Comparison of ENCODE assay signal across 8 cellular contexts in the genomic region with DNA sequence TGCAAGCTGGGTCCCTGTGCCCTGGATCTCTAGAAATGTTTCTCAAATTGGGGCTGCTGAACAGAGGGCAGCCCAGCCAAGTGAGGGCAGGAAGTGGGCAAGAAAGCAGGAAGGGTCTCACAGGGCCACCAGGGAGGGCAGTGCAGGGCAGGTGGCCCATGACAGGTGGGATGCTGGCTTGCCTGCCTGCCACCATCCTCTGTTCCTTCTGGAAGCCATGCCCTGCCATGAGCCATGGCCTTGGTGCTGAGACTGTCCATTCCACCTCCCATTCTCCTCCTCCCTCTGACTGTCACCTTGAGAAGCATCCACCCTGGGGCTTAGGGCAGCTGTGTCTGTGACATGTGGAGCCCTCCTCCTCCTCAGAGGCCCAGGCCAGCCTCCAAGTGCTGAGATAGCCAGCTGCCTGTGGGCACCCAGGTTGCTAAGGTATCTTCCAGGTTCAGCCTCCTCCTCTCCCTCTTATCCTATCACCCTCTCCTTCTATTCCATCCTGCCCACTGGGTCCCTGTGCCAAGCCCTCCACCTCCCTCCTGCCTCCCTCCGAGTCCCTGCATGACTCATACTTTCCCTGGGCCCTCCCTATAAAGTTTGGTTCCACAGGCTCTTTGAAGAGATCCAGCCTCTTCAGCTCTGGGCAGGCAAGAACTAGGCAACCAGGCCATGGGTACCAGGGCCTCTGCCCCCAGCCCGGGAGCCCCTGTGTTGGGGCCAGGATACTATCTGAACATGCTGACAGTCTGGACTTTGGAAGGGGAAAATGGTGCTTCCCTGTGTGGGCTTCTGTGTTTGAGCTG. TPM values are rescaled to one million over a fixed set of nuclear protein-coding genes. Genes with fewer than 3 reads are reported as not detected.
DNase-seq lines count a peak whose midpoint lies in the region; ATAC-seq and TF ChIP-seq lines count a peak whose summit lies in the region.

No MANE protein-coding gene starts in this region.

- H3K27me3 ChIP-seq in HL-60 (ENCODE audit: insufficient read depth, poor library complexity, severe bottlenecking), result no peaks in the 10 kb centered on the region

- ATAC-seq in omental fat pad (ENCODE audit: low FRiP score), result peak; percentile 51
- no peak for ATAC-seq in GM18505 (IDR thresholded peaks at IDR 0.05; ENCODE audit: unreplicated experiment)
- ATAC-seq in GM18909 (IDR thresholded peaks at IDR 0.05; ENCODE audit: poor library complexity, unreplicated experiment), result no peak

- TF ChIP-seq CTCF in HL-60 (IDR thresholded peaks at IDR 0.05; ENCODE audit: insufficient read depth, low read length) (no peak), omental fat pad (IDR thresholded peaks at IDR 0.05) (no peak)

- no peak for TF ChIP-seq POLR2A in GM18505 (IDR thresholded peaks at IDR 0.05; ENCODE audit: borderline replicate concordance, extremely low read depth, insufficient read depth, insufficient read length)

- peak overlapping the region; percentile 81 for H3K4me3 ChIP-seq in HL-60 (replicated peaks; ENCODE audit: insufficient read depth, low read length)

- peak overlapping the region; percentile 91 for H3K27ac ChIP-seq in HL-60 (replicated peaks)
- peak overlapping the region; percentile 95 for H3K27ac ChIP-seq in epithelial cell of prostate

- peak; percentile 41 to 85 for DNase-seq in HL-60 (ENCODE audit: low read depth in 1 of 2, low spot score in 1 of 2)
- peak; percentile 59 for DNase-seq in activated CD4-positive, alpha-beta T cell treated with anti-CD3 and anti-CD28 coated beads for 48 hours
- DNase-seq in epithelial cell of prostate (ENCODE audit: low read depth, low spot score), result no peak
- no peak for DNase-seq in omental fat pad (ENCODE audit: low spot score)
- no peak for DNase-seq in NCI-H2081 (lab: John Stamatoyannopoulos, UW)
- DNase-seq in NCI-H1417 (lab: John Stamatoyannopoulos, UW), result no peak

RNA-seq across cellular contexts. Expression of a gene that starts 1.3 kb away (rescaled TPM):
- 100 to 1,000 TPM in 2 of 4 donors, 10 to 100 TPM in 2; 65.1 to 119 (median 86.3) TPM for total RNA-seq in omental fat pad

RNA-seq across cellular contexts. Expression of a gene that starts 52.4 kb away (rescaled TPM):
- under 1 TPM; 0.16 to 0.56 (median 0.31) TPM for total RNA-seq in omental fat pad

Comparison
In these comparisons a context has a peak if more than half of its experiments do, and no peak if none do; other contexts are left out.
1. DNase-seq: peak in HL-60 (2 of 2) and activated CD4-positive, alpha-beta T cell treated with anti-CD3 and anti-CD28 coated beads for 48 hours (single experiment); none in epithelial cell of prostate (single experiment), omental fat pad (single experiment), NCI-H2081 (0 of 2) and NCI-H1417 (0 of 3).